In genomic region chr20:57434390-57434700, GRCh38 we compare ENCODE assay signal across 1 cellular context.
TF ChIP-seq lines count a peak whose summit lies in the region.

No MANE protein-coding gene starts in this region.

TF ChIP-seq in GM23338, 12 proteins besides CTCF, POLR2A, EP300 and RAD21 (continued from another document):
- TF ChIP-seq ZNF462 (CRISPR knock-in tag; IDR thresholded peaks at IDR 0.05) (no peak), ETS1 (IDR thresholded peaks at IDR 0.05) (no peak), STAT1 (IDR thresholded peaks at IDR 0.05; ENCODE audit: unreplicated experiment) (no peak), EZH2phosphoT487 (IDR thresholded peaks at IDR 0.05; ENCODE audit: unreplicated experiment) (no peak), ZNF331 (CRISPR knock-in tag; IDR thresholded peaks at IDR 0.05; ENCODE audit: low read depth) (no peak), JUNB (IDR thresholded peaks at IDR 0.05; ENCODE audit: unreplicated experiment) (no peak)
